In the genomic region with DNA sequence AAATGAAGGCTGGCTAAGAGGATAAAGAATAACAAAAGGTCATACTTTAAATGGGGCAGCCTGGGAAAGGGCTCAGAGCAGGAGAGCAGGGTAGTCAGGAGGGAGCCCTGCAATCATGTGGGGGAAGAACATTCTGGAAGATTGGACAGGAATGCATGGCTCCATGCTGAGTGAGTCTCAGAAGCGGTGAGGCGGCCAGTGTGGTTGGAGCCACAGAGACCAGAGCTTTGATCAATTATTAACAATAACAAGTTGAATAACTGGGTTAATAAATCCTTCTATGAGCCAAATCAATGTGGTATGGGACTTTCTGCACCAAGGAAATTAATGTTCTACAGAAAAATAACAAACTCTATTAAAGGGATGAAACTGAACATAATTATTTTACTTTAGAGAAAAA, we compare ENCODE assay signal across 24 cellular contexts. TPM values are rescaled to one million over a fixed set of nuclear protein-coding genes. Genes with fewer than 3 reads are reported as not detected.
DNase-seq lines count a peak whose midpoint lies in the region; ATAC-seq and TF ChIP-seq lines count a peak whose summit lies in the region.
"Had no signal": no experiment of that assay in that cellular context is flagged by ENCODE, and none has a peak within 500 bp of the region (broad histone marks: within the 10 kb centered on the region; RNA-seq: fewer than 3 reads in every experiment).

No MANE protein-coding gene starts in this region.

- no peaks in the 10 kb centered on the region for H3K4me1 ChIP-seq in right atrium auricular region
- H3K4me1 ChIP-seq: sigmoid colon, SJSA1, stomach had no signal

- H3K36me3 ChIP-seq in right atrium auricular region: peaks cover 41% of the 10 kb centered on the region

- H3K4me3 ChIP-seq in right atrium auricular region: no peak overlapping the region
- H3K4me3 ChIP-seq: hepatocyte, sigmoid colon, SJSA1, stomach had no signal

- H3K9me3 ChIP-seq in right atrium auricular region: no peaks in the 10 kb centered on the region
- H3K9me3 ChIP-seq: sigmoid colon, SJSA1, stomach had no signal

- H3K27me3 ChIP-seq in right atrium auricular region: no peaks in the 10 kb centered on the region
- H3K27me3 ChIP-seq: hepatocyte, sigmoid colon, SJSA1, stomach had no signal

- TF ChIP-seq CTCF in right atrium auricular region (IDR thresholded peaks at IDR 0.05): no peak

- peak; percentile 97 for DNase-seq in kidney glomerular epithelial cell (lab: John Stamatoyannopoulos, UW)
- no peak for DNase-seq in NCI-H2029 treated with DMSO at 0.1 percent for 48 hours (lab: John Stamatoyannopoulos, UW)
- DNase-seq in right atrium auricular region (ENCODE audit: low spot score): no peak
- no peak for DNase-seq in NCI-H1930 (lab: John Stamatoyannopoulos, UW)
- DNase-seq in dedifferentiated amniotic fluid mesenchymal stem cell (ENCODE audit: extremely low spot score): no peak
- DNase-seq: activated CD4-positive, alpha-beta T cell treated with anti-CD3 and anti-CD28 coated beads for 1 hour; activated effector memory CD4-positive, alpha-beta T cell treated with Interleukin-2 at 50 U/mL for 16 hours; CD4-positive, alpha-beta T cell; DND-41; islet precursor cell; Karpas-422; NCI-H1105; NCI-H2171 treated with DMSO at 0.1 percent for 48 hours; NCI-H748 treated with DMSO at 0.1 percent for 48 hours; OCI-M1; sigmoid colon; stimulated activated CD4-positive, alpha-beta T cell treated with anti-CD3 and anti-CD28 coated beads, Interleukin-1b, Interleukin-23, amount 100 ng/mL, for 48 hours; stomach had no signal

- no peak overlapping the region for H3K27ac ChIP-seq in right atrium auricular region
- H3K27ac ChIP-seq: hepatocyte, sigmoid colon, SJSA1, stomach had no signal

- ATAC-seq in GM18511 (IDR thresholded peaks at IDR 0.05; ENCODE audit: unreplicated experiment) (peak; percentile 89), GM21528 (IDR thresholded peaks at IDR 0.05; ENCODE audit: low FRiP score, unreplicated experiment) (peak; percentile 75), HG03342 (IDR thresholded peaks at IDR 0.05; ENCODE audit: unreplicated experiment) (peak; percentile 76)
- ATAC-seq: HCT116 had no signal

RNA-seq across cellular contexts. Expression of a gene that starts 57.9 kb away (rescaled TPM):
- 10 to 100 TPM; 14.2 to 23.5 TPM for total RNA-seq in right atrium auricular region
